1 cellular context compared by ENCODE assay signal in genomic region chr5:592158-592557, GRCh38.
TF ChIP-seq lines count a peak whose summit lies in the region.

No MANE protein-coding gene starts in this region.

TF ChIP-seq in H1, 55 proteins besides CTCF, POLR2A, EP300 and RAD21:
- no peak for TF ChIP-seq HDAC6 (IDR thresholded peaks at IDR 0.05; ENCODE audit: low read depth, low read length)
- no peak for TF ChIP-seq POLR2AphosphoS5 (IDR thresholded peaks at IDR 0.05; ENCODE audit: low read depth, low read length)
- no peak for TF ChIP-seq POU5F1 (IDR thresholded peaks at IDR 0.05; ENCODE audit: low read depth, low read length)
TF ChIP-seq in H1: peak in this region for 0.
